ENCODE assay signal across 14 cellular contexts in the genomic region with DNA sequence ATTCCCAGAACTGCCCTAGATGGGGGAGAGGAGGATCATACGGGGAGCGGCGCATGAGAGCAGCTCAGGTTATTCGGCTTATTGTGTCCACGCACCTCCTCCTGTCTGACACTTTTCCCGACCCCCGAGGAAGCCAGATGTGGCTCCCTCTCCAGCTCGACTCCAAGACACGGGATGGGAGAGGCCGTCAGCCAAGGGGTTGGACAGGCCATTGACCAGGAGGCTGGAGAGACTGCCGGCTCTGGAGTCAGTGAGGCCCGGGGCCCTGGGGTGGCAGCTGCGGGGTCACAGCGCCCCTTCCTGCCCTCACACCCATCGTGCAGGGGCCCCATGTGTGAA. TPM values are rescaled to one million over a fixed set of nuclear protein-coding genes. Genes with fewer than 3 reads are reported as not detected.
DNase-seq lines count a peak whose midpoint lies in the region; ATAC-seq and TF ChIP-seq lines count a peak whose summit lies in the region.
"Had no signal": no experiment of that assay in that cellular context is flagged by ENCODE, and none has a peak within 500 bp of the region (broad histone marks: within the 10 kb centered on the region; RNA-seq: fewer than 3 reads in every experiment).

No MANE protein-coding gene starts in this region.

- H3K4me3 ChIP-seq in GM23338 (peak overlapping the region; percentile 87), RWPE2 (ENCODE audit: severe bottlenecking) (peak overlapping the region; percentile 42), hepatocyte (no peak overlapping the region), smooth muscle cell (peak overlapping the region; percentile 60)

- H3K4me1 Mint-ChIP-seq in GM23338: peaks cover 33% of the 10 kb centered on the region

- peaks cover 5% of the 10 kb centered on the region for H4K20me1 ChIP-seq in GM23338 (replicated peaks; ENCODE audit: insufficient read depth)
- no peaks in the 10 kb centered on the region for H4K20me1 ChIP-seq in hepatocyte (ENCODE audit: insufficient read depth, poor library complexity, severe bottlenecking)
- H4K20me1 ChIP-seq in smooth muscle cell (ENCODE audit: low read depth): no peaks in the 10 kb centered on the region

- H3K9me3 Mint-ChIP-seq in GM23338: no peaks in the 10 kb centered on the region; the same call in 1 of the 3 replicates

- H3K4me2 ChIP-seq in GM23338: peak overlapping the region; percentile 79
- peak overlapping the region; percentile 80 for H3K4me2 ChIP-seq in hepatocyte
- H3K4me2 ChIP-seq in smooth muscle cell: peak overlapping the region; percentile 85

- H3K9ac ChIP-seq in smooth muscle cell (ENCODE audit: low read depth): no peak overlapping the region

- no peak overlapping the region for H3K27ac ChIP-seq in GM23338 (ENCODE audit: low read depth)
- peak overlapping the region; percentile 93 for H3K27ac ChIP-seq in RWPE2 (ENCODE audit: poor library complexity, severe bottlenecking)
- no peak overlapping the region for H3K27ac ChIP-seq in hepatocyte
- no peak overlapping the region for H3K27ac ChIP-seq in smooth muscle cell (ENCODE audit: low read depth)
- H3K27ac ChIP-seq: neutrophil had no signal

- TF ChIP-seq CTCF in GM23338 (conservative IDR thresholded peaks at IDR 0.05; ENCODE audit: low read depth in 2 of 2): no peak
- TF ChIP-seq CTCF in RWPE2 (IDR thresholded peaks at IDR 0.05; ENCODE audit: poor library complexity, severe bottlenecking): peak; percentile 67
- TF ChIP-seq CTCF in hepatocyte (IDR thresholded peaks at IDR 0.05; ENCODE audit: poor library complexity): no peak
- no peak for TF ChIP-seq CTCF in smooth muscle cell (IDR thresholded peaks at IDR 0.05; ENCODE audit: borderline replicate concordance, insufficient read depth, poor library complexity, severe bottlenecking)

- H2AFZ ChIP-seq in GM23338 (peak overlapping the region; percentile 91), hepatocyte (no peak overlapping the region), smooth muscle cell (ENCODE audit: low read depth) (peak overlapping the region; percentile 94)

- ATAC-seq in GM23338 (peak; percentile 3), RWPE2 (ENCODE audit: low read depth) (no peak), GM18867 (IDR thresholded peaks at IDR 0.05; ENCODE audit: unreplicated experiment) (no peak), HG02884 (IDR thresholded peaks at IDR 0.05; ENCODE audit: unreplicated experiment) (no peak), HG03095 (IDR thresholded peaks at IDR 0.05; ENCODE audit: unreplicated experiment) (no peak)

- H3K4me1 ChIP-seq in GM23338 (ENCODE audit: insufficient read depth) (peaks cover 27% of the 10 kb centered on the region), RWPE2 (ENCODE audit: insufficient read depth, poor library complexity, severe bottlenecking) (peaks cover 9% of the 10 kb centered on the region), hepatocyte (ENCODE audit: insufficient read depth) (peaks cover 3% of the 10 kb centered on the region), smooth muscle cell (ENCODE audit: low read depth) (peaks cover 7% of the 10 kb centered on the region)

- 31% methylated on average over 15 of the region's 15 CpGs for WGBS in hepatocyte (ENCODE audit: low lambda C conversion rate, missing lambda C conversion rate)
- WGBS in smooth muscle cell (ENCODE audit: low lambda C conversion rate): 33% methylated on average over 15 of the region's 15 CpGs

- H3K36me3 ChIP-seq in GM23338 (ENCODE audit: insufficient read depth) (peaks cover 20% of the 10 kb centered on the region), RWPE2 (ENCODE audit: low read depth) (peaks cover 34% of the 10 kb centered on the region), hepatocyte (replicated peaks; ENCODE audit: insufficient read depth, low read depth) (no peaks in the 10 kb centered on the region), smooth muscle cell (ENCODE audit: low read depth) (no peaks in the 10 kb centered on the region)
- H3K36me3 ChIP-seq: cardiac muscle cell, neutrophil had no signal

- H3K27me3 Mint-ChIP-seq in GM23338 (ENCODE audit: insufficient read depth, low read depth, poor library complexity): peaks cover 14% of the 10 kb centered on the region

- peaks cover 33% of the 10 kb centered on the region for H3K79me2 ChIP-seq in GM23338 (replicated peaks; ENCODE audit: insufficient read depth)
- peaks cover 6% of the 10 kb centered on the region for H3K79me2 ChIP-seq in hepatocyte
- no peaks in the 10 kb centered on the region for H3K79me2 ChIP-seq in smooth muscle cell (ENCODE audit: low read depth)

- DNase-seq in GM23338 (ENCODE audit: low spot score) (no peak), RWPE2 (ENCODE audit: low spot score) (no peak), hepatocyte (ENCODE audit: low spot score) (no peak), smooth muscle cell (lab: John Stamatoyannopoulos, UW; ENCODE audit: unreplicated experiment) (no peak)
- DNase-seq in stimulated activated CD4-positive, alpha-beta T cell treated with anti-CD3 and anti-CD28 coated beads, Interleukin-2, amount 100 ng/mL, for 48 hours: no peak
- DNase-seq: NCI-H2081 treated with DMSO at 0.1 percent for 48 hours had no signal

- H3K9me2 ChIP-seq in GM23338 (ENCODE audit: insufficient read depth) (no peaks in the 10 kb centered on the region), hepatocyte (replicated peaks; ENCODE audit: insufficient read depth) (no peaks in the 10 kb centered on the region)

- H3K4me3 Mint-ChIP-seq in GM23338: peak overlapping the region; percentile 97

- peaks cover 35% of the 10 kb centered on the region for H3K36me3 Mint-ChIP-seq in GM23338 (ENCODE audit: low read depth)

- H3K9me3 ChIP-seq in RWPE2 (ENCODE audit: severe bottlenecking): no peaks in the 10 kb centered on the region
- no peaks in the 10 kb centered on the region for H3K9me3 ChIP-seq in hepatocyte (ENCODE audit: low read depth)
- H3K9me3 ChIP-seq in smooth muscle cell (replicated peaks; ENCODE audit: low read depth): no peaks in the 10 kb centered on the region
- H3K9me3 ChIP-seq: neutrophil had no signal

- H3F3A ChIP-seq in GM23338 (replicated peaks; ENCODE audit: low read depth): 0 out of 2 replicates have a peak, but pooled peaks cover 3% of the 10 kb centered on the region
- no peaks in the 10 kb centered on the region for H3F3A ChIP-seq in smooth muscle cell (ENCODE audit: low read depth)

- H3K27ac Mint-ChIP-seq in GM23338: no peak overlapping the region

- peaks cover 2% of the 10 kb centered on the region; the same call in 1 of the 2 replicates for H3K27me3 ChIP-seq in GM23338 (ENCODE audit: insufficient read depth)
- no peaks in the 10 kb centered on the region for H3K27me3 ChIP-seq in RWPE2 (ENCODE audit: insufficient read depth, poor library complexity, severe bottlenecking)
- H3K27me3 ChIP-seq in hepatocyte: no peaks in the 10 kb centered on the region
- peaks cover 8% of the 10 kb centered on the region for H3K27me3 ChIP-seq in smooth muscle cell (ENCODE audit: low read depth)

TF ChIP-seq in GM23338, 12 proteins besides CTCF, POLR2A, EP300 and RAD21 (continues in another document):
- TF ChIP-seq ETS1 (IDR thresholded peaks at IDR 0.05) (no peak), EZH2 (IDR thresholded peaks at IDR 0.05; ENCODE audit: low read depth, unreplicated experiment) (no peak), NANOG (IDR thresholded peaks at IDR 0.05; ENCODE audit: borderline replicate concordance) (no peak), STAT1 (IDR thresholded peaks at IDR 0.05; ENCODE audit: unreplicated experiment) (no peak), POLR2AphosphoS5 (IDR thresholded peaks at IDR 0.05; ENCODE audit: low read depth) (no peak), EZH2phosphoT487 (IDR thresholded peaks at IDR 0.05; ENCODE audit: unreplicated experiment) (no peak), ZNF331 (CRISPR knock-in tag; IDR thresholded peaks at IDR 0.05; ENCODE audit: low read depth) (no peak), CREB1 (CRISPR knock-in tag; IDR thresholded peaks at IDR 0.05; ENCODE audit: low read depth) (no peak)

RNA-seq across cellular contexts. Expression of gene DMKN, which starts 2.9 kb away (rescaled TPM):
- 259 and 276 TPM in 2 replicates for total RNA-seq in GM23338 (2014; rRNA removed; shearing (Covaris generic))
- polyA plus RNA-seq in GM23338 (2016; fragmentation: Nextera tagmentation; extraction: Ambion mirVana) (569 and 615 TPM in 2 replicates), hepatocyte (99.5 and 111 TPM in 2 replicates), smooth muscle cell (31.2 and 75.4 TPM in 2 replicates)
- total RNA-seq in hepatocyte (57.0 and 64.1 TPM in 2 replicates), smooth muscle cell (46.5 and 132 TPM in 2 replicates)
- total RNA-seq: glomerular endothelial cell had no signal

RNA-seq across cellular contexts. Expression of gene SBSN, which starts 17.5 kb away (rescaled TPM):
- total RNA-seq in GM23338 (2014; rRNA removed; shearing (Covaris generic)): not detected in 2 replicates
- polyA plus RNA-seq in GM23338 (2016; fragmentation: Nextera tagmentation; extraction: Ambion mirVana) (0.39 and 0.42 TPM in 2 replicates), hepatocyte (0.19 and 0.66 TPM in 2 replicates), smooth muscle cell (4.9 and 11.7 TPM in 2 replicates)
- total RNA-seq in hepatocyte (0.40 TPM in 1 of 2 replicates, not detected in the other), smooth muscle cell (14.9 and 19.8 TPM in 2 replicates)
- total RNA-seq: glomerular endothelial cell, HT-29, SK-MEL-5 had no signal
- polyA plus RNA-seq: cardiac muscle cell had no signal

RNA-seq across cellular contexts. Expression of gene KRTDAP, which starts 20.3 kb away (rescaled TPM):
- total RNA-seq in GM23338 (2014; rRNA removed; shearing (Covaris generic)): not detected in 2 replicates
- polyA plus RNA-seq in GM23338 (2016; fragmentation: Nextera tagmentation; extraction: Ambion mirVana) (1.6 and 2.7 TPM in 2 replicates), hepatocyte (0.97 and 1.6 TPM in 2 replicates), smooth muscle cell (41.7 and 68.3 TPM in 2 replicates)
- total RNA-seq in hepatocyte (1.6 and 2.7 TPM in 2 replicates), smooth muscle cell (203 and 298 TPM in 2 replicates)
- total RNA-seq: cardiac muscle cell, glomerular endothelial cell, HT-29, SK-MEL-5 had no signal

RNA-seq across cellular contexts. Expression of gene GAPDHS, which starts 22.7 kb away (rescaled TPM):
- total RNA-seq in GM23338 (2014; rRNA removed; shearing (Covaris generic)): not detected in 2 replicates
- polyA plus RNA-seq in GM23338 (2016; fragmentation: Nextera tagmentation; extraction: Ambion mirVana): 0.21 TPM in 1 of 2 replicates, not detected in the other
- total RNA-seq in hepatocyte: not detected in 2 replicates
- polyA plus RNA-seq in hepatocyte: not detected in 2 replicates
- not detected in 2 replicates for total RNA-seq in smooth muscle cell
- 0.16 TPM in 1 of 2 replicates, not detected in the other for polyA plus RNA-seq in smooth muscle cell
- total RNA-seq: cardiac muscle cell, glomerular endothelial cell, HT-29 had no signal
- polyA plus RNA-seq: cardiac muscle cell had no signal

RNA-seq across cellular contexts. Expression of gene TMEM147, which starts 34.8 kb away (rescaled TPM):
- total RNA-seq in GM23338 (2014; rRNA removed; shearing (Covaris generic)): 164 and 170 TPM in 2 replicates
- polyA plus RNA-seq in GM23338 (2016; fragmentation: Nextera tagmentation; extraction: Ambion mirVana) (272 TPM in 2 replicates), hepatocyte (287 and 288 TPM in 2 replicates), smooth muscle cell (291 and 293 TPM in 2 replicates)
- total RNA-seq in hepatocyte (115 and 133 TPM in 2 replicates), smooth muscle cell (128 and 168 TPM in 2 replicates)

Comparison
In these comparisons a context has a peak if more than half of its experiments do, and no peak if none do; other contexts are left out.
1. RNA of gene SBSN, which starts 17.5 kb away (total RNA-seq): 14.9 to 19.8 TPM in smooth muscle cell; not detected in GM23338 and 0.40 TPM in hepatocyte; every median in the first group is over 10 times any median in the second.
2. RNA of gene KRTDAP, which starts 20.3 kb away (total RNA-seq): 203 to 298 TPM in smooth muscle cell; 1.6 to 2.7 TPM in hepatocyte and not detected in GM23338; every median in the first group is over 10 times any median in the second.
3. Peak in every context shown above with its lines, with median percentiles within 50 percentile points of each other: H3K4me2 ChIP-seq.